ENCODE assay signal across 34 cellular contexts in genomic region chr11:60809691-60810090, GRCh38. TPM values are rescaled to one million over a fixed set of nuclear protein-coding genes. Genes with fewer than 3 reads are reported as not detected.
"Had no signal": no experiment of that assay in that cellular context is flagged by ENCODE, and none has a peak within 500 bp of the region (broad histone marks: within the 10 kb centered on the region; RNA-seq: fewer than 3 reads in every experiment).

No MANE protein-coding gene starts in this region.

- ATAC-seq: left lobe of liver; naive thymus-derived CD4-positive, alpha-beta T cell; sciatic nerve; stimulated activated naive CD8-positive, alpha-beta T cell treated with anti-CD3 and anti-CD28 coated beads, Interleukin-15, amount 100 ng/mL, for 72 hours had no signal

- H3K27me3 ChIP-seq: colonic mucosa, right atrium auricular region, thyroid gland had no signal

- H3K9me3 ChIP-seq: colonic mucosa, esophagus squamous epithelium, right atrium auricular region, thyroid gland had no signal

- DNase-seq: central memory CD4-positive, alpha-beta T cell; colonic mucosa; dermis blood vessel endothelial cell; effector memory CD4-positive, alpha-beta T cell; erythroblast; esophagus squamous epithelium; foreskin melanocyte; kidney; mesenchymal stem cell; midbrain; naive thymus-derived CD4-positive, alpha-beta T cell; nephron progenitor cell; stimulated activated CD4-positive, alpha-beta T cell treated with anti-CD3 and anti-CD28 coated beads, Interleukin-12 subunit alpha, Interleukin-12 subunit beta, amount 100 ng/mL, for 4 hours; stimulated activated CD4-positive, alpha-beta T cell treated with anti-CD3 and anti-CD28 coated beads, Interleukin-1b, Interleukin-23, amount 100 ng/mL, for 48 hours; stimulated activated CD4-positive, alpha-beta T cell treated with anti-CD3 and anti-CD28 coated beads, Interleukin-4, amount 100 ng/mL, for 1 hour; stimulated activated CD8-positive, alpha-beta memory T cell treated with anti-CD3 and anti-CD28 coated beads, Interleukin-4, amount 100 ng/mL, for 48 hours; stimulated activated naive CD4-positive, alpha-beta T cell; stimulated activated naive CD8-positive, alpha-beta T cell treated with anti-CD3 and anti-CD28 coated beads, Interleukin-15, amount 100 ng/mL, for 72 hours; thyroid gland; trophoblast cell had no signal

- H3K4me3 ChIP-seq: colonic mucosa, esophagus squamous epithelium, right atrium auricular region, smooth muscle cell, thyroid gland had no signal

- H3K36me3 ChIP-seq: colonic mucosa, esophagus squamous epithelium, right atrium auricular region, thyroid gland had no signal

- H3K4me1 ChIP-seq: colonic mucosa, parathyroid adenoma, right atrium auricular region, thyroid gland had no signal

- H3K27ac ChIP-seq: colonic mucosa, esophagus squamous epithelium, parathyroid adenoma, right atrium auricular region, thyroid gland had no signal

RNA-seq across cellular contexts. Expression of gene MS4A10, which starts 24.6 kb away (rescaled TPM):
- total RNA-seq: cerebellum; dermis blood vessel endothelial cell; endothelial cell of umbilical vein; esophagus squamous epithelium; kidney; left lobe of liver; lower leg skin; lung microvascular endothelial cell; mucosa of gallbladder; naive thymus-derived CD4-positive, alpha-beta T cell; omental fat pad; progenitor cell of endocrine pancreas; right atrium auricular region; sciatic nerve; smooth muscle cell; temporal lobe; thyroid gland; urinary bladder had no signal

RNA-seq across cellular contexts. Expression of gene PTGDR2, which starts 46.1 kb away (rescaled TPM):
- total RNA-seq: dermis blood vessel endothelial cell had no signal

RNA-seq across cellular contexts. Expression of gene MS4A15, which starts 53.0 kb away (rescaled TPM):
- total RNA-seq: cerebellum; dermis blood vessel endothelial cell; endothelial cell of umbilical vein; esophagus squamous epithelium; kidney; left lobe of liver; lower leg skin; lung microvascular endothelial cell; mucosa of gallbladder; naive thymus-derived CD4-positive, alpha-beta T cell; omental fat pad; progenitor cell of endocrine pancreas; right atrium auricular region; sciatic nerve; smooth muscle cell; temporal lobe; thyroid gland; urinary bladder had no signal

RNA-seq across cellular contexts. Expression of gene ZP1, which starts 57.7 kb away (rescaled TPM):
- total RNA-seq: cerebellum; dermis blood vessel endothelial cell; endothelial cell of umbilical vein; esophagus squamous epithelium; kidney; left lobe of liver; lung microvascular endothelial cell; naive thymus-derived CD4-positive, alpha-beta T cell; progenitor cell of endocrine pancreas; right atrium auricular region; temporal lobe; thyroid gland; urinary bladder had no signal
